23 cellular contexts compared by ENCODE assay signal in the genomic region with DNA sequence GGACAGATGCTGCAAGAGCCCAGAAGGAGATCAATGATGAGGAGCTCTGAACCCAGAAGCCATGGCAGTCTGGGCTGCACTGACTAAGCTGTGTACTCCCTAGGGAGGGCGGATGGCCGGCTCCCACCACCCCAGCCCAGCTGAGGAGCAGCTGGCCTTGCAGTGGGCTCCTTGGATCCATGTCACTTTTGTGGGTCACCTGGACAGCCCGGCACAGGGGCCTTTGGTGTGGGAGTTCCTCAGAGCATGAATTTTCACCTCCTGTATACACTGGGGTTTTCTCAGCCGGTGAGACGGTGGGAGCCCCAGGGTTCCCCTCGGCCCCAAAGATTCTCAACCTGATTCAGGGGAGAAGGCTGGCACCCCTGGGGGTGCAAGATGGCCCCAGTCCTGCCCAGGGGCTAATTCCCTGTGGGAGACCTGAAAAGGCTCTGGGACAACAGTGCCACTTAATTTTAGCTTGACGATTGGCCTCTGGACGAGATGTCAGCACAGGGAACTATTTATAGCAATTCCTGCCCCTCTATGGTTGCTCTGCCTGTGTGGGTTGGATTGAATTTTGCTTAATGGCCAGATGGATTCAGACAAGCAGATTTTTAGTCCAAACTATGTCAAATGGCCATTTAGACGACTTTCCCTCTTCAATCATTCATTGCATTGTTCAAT.
A peak's percentile ranks its signal among the peaks of the same experiment; 100 is the strongest.
DNase-seq lines count a peak whose midpoint lies in the region; ATAC-seq and TF ChIP-seq lines count a peak whose summit lies in the region.
"Had no signal": no experiment of that assay in that cellular context is flagged by ENCODE, and none has a peak within 500 bp of the region (broad histone marks: within the 10 kb centered on the region; RNA-seq: fewer than 3 reads in every experiment).

No MANE protein-coding gene starts in this region.

- CTCF ChIA-PET in activated CD4-positive, alpha-beta T cell treated with anti-CD3 and anti-CD28 coated beads for 36 hours (lab: Charles Lee): interaction anchor here (0.6 to 0.7 kb wide), 2 partner anchors 64 to 326 kb away, joined by 3 to 4 read pairs; no protein-coding TSS in a partner anchor

- POLR2A ChIA-PET in activated CD4-positive, alpha-beta T cell treated with anti-CD3 and anti-CD28 coated beads for 36 hours (lab: Charles Lee): no interaction called here

- no peaks in the 10 kb centered on the region for H3K9me3 Mint-ChIP-seq in chondrocyte (ENCODE audit: low read depth)
- H3K9me3 Mint-ChIP-seq in natural killer cell treated with Interleukin-12 subunit alpha and Interleukin-12 subunit beta and Interleukin-15 and Interleukin-18, amount 100 ng/mL, for 72 hours: no peaks in the 10 kb centered on the region
- no peaks in the 10 kb centered on the region for H3K9me3 Mint-ChIP-seq in activated CD4-positive, alpha-beta T cell treated with anti-CD3 and anti-CD28 coated beads for 36 hours (ENCODE audit: low read depth)
- H3K9me3 Mint-ChIP-seq: CD8-positive, alpha-beta T cell had no signal

- no peaks in the 10 kb centered on the region for H3K27me3 ChIP-seq in right cardiac atrium (ENCODE audit: control insufficient read depth, insufficient read depth)
- H3K27me3 ChIP-seq: BLaER1 treated with 17β-estradiol and CSF1 and Interleukin-3, amounts not matched to agents 10 nM and 100 nM; SJCRH30 had no signal

- H3K9me3 ChIP-seq in right cardiac atrium (ENCODE audit: control insufficient read depth, low read length): no peaks in the 10 kb centered on the region
- H3K9me3 ChIP-seq: A549; BLaER1 treated with 17β-estradiol and CSF1 and Interleukin-3, amounts not matched to agents 10 nM and 100 nM; HAP-1; SJCRH30 had no signal

- no peak overlapping the region for H3K4me3 Mint-ChIP-seq in chondrocyte (ENCODE audit: unreplicated experiment)
- no peak overlapping the region for H3K4me3 Mint-ChIP-seq in natural killer cell treated with Interleukin-12 subunit alpha and Interleukin-12 subunit beta and Interleukin-15 and Interleukin-18, amount 100 ng/mL, for 72 hours
- H3K4me3 Mint-ChIP-seq in activated CD4-positive, alpha-beta T cell treated with anti-CD3 and anti-CD28 coated beads for 36 hours: no peak overlapping the region
- H3K4me3 Mint-ChIP-seq: CD8-positive, alpha-beta T cell had no signal

- in situ Hi-C loops in GM13976 (cut with MboI; ENCODE audit: low sequenced_read_pairs, unreplicated experiment): no loop called here

- H3K27ac Mint-ChIP-seq in chondrocyte (ENCODE audit: unreplicated experiment): peak overlapping the region; percentile 47
- H3K27ac Mint-ChIP-seq in natural killer cell treated with Interleukin-12 subunit alpha and Interleukin-12 subunit beta and Interleukin-15 and Interleukin-18, amount 100 ng/mL, for 72 hours: no peak overlapping the region
- H3K27ac Mint-ChIP-seq in activated CD4-positive, alpha-beta T cell treated with anti-CD3 and anti-CD28 coated beads for 36 hours: no peak overlapping the region
- H3K27ac Mint-ChIP-seq: CD8-positive, alpha-beta T cell had no signal

- no peaks in the 10 kb centered on the region for H3K27me3 Mint-ChIP-seq in chondrocyte (ENCODE audit: low read depth)
- H3K27me3 Mint-ChIP-seq in natural killer cell treated with Interleukin-12 subunit alpha and Interleukin-12 subunit beta and Interleukin-15 and Interleukin-18, amount 100 ng/mL, for 72 hours: peaks cover 0 to 7% of the 10 kb centered on the region in 2 donors
- peaks cover 3% of the 10 kb centered on the region for H3K27me3 Mint-ChIP-seq in activated CD4-positive, alpha-beta T cell treated with anti-CD3 and anti-CD28 coated beads for 36 hours

- DNase-seq in GM13976 (ENCODE audit: low spot score) (peak; percentile 24), chondrocyte (ENCODE audit: low spot score) (no peak), right cardiac atrium (no peak), sciatic nerve (ENCODE audit: low spot score) (peak; percentile 51)
- DNase-seq in natural killer cell treated with Interleukin-12 subunit alpha and Interleukin-12 subunit beta and Interleukin-15 and Interleukin-18, amount 100 ng/mL, for 72 hours (ENCODE audit: low spot score): no peak
- no peak for DNase-seq in activated CD4-positive, alpha-beta T cell treated with anti-CD3 and anti-CD28 coated beads for 36 hours
- DNase-seq: Calu3; CD8-positive, alpha-beta T cell; DMS53; EL; MV-4-11; NCI-H1417; NCI-H187; NCI-H2227 treated with DMSO at 0.1 percent for 48 hours; NCI-H524; PC-3; RPMI8226; SJCRH30 had no signal

- no peak overlapping the region for H3K27ac ChIP-seq in right cardiac atrium (ENCODE audit: low read length)
- H3K27ac ChIP-seq: BLaER1 treated with 17β-estradiol and CSF1 and Interleukin-3, amounts not matched to agents 10 nM and 100 nM; SJCRH30 had no signal

- intact Hi-C loops in right cardiac atrium (cut with DNase I): no loop called here
- intact Hi-C loops in sciatic nerve (cut with DNase I): no loop called here
- intact Hi-C loops in activated CD4-positive, alpha-beta T cell treated with anti-CD3 and anti-CD28 coated beads for 36 hours (cut with DNase I, micrococcal nuclease): no loop called here

- H3K36me3 Mint-ChIP-seq in chondrocyte (ENCODE audit: low read depth): no peaks in the 10 kb centered on the region
- H3K36me3 Mint-ChIP-seq in natural killer cell treated with Interleukin-12 subunit alpha and Interleukin-12 subunit beta and Interleukin-15 and Interleukin-18, amount 100 ng/mL, for 72 hours: no peaks in the 10 kb centered on the region
- H3K36me3 Mint-ChIP-seq in activated CD4-positive, alpha-beta T cell treated with anti-CD3 and anti-CD28 coated beads for 36 hours (ENCODE audit: low read depth): no peaks in the 10 kb centered on the region
- H3K36me3 Mint-ChIP-seq: CD8-positive, alpha-beta T cell had no signal

- H3K4me3 ChIP-seq in right cardiac atrium (ENCODE audit: low read length): no peak overlapping the region
- H3K4me3 ChIP-seq: A549; BLaER1 treated with 17β-estradiol and CSF1 and Interleukin-3, amounts not matched to agents 10 nM and 100 nM; GM12878; HAP-1; SJCRH30 had no signal

- ATAC-seq in right cardiac atrium (peak; percentile 38 to 47), sciatic nerve (no peak), HG02885 (IDR thresholded peaks at IDR 0.05; ENCODE audit: poor library complexity, unreplicated experiment) (no peak)
- ATAC-seq in natural killer cell treated with Interleukin-12 subunit alpha and Interleukin-12 subunit beta and Interleukin-15 and Interleukin-18, amount 100 ng/mL, for 72 hours: no peak
- no peak for ATAC-seq in activated CD4-positive, alpha-beta T cell treated with anti-CD3 and anti-CD28 coated beads for 36 hours
- ATAC-seq: A549; CD8-positive, alpha-beta T cell; GM12878; PC-3 had no signal

- 70% methylated on average over 9 of the region's 9 CpGs for WGBS in right cardiac atrium

- TF ChIP-seq CTCF in GM13976 (IDR thresholded peaks at IDR 0.05; ENCODE audit: borderline replicate concordance, control extremely low read depth, extremely low read depth, insufficient read depth, missing control alignments) (no peak), chondrocyte (IDR thresholded peaks at IDR 0.05) (no peak)

- H3K4me1 Mint-ChIP-seq in chondrocyte (ENCODE audit: low read depth): peaks cover 11% of the 10 kb centered on the region
- no peaks in the 10 kb centered on the region for H3K4me1 Mint-ChIP-seq in natural killer cell treated with Interleukin-12 subunit alpha and Interleukin-12 subunit beta and Interleukin-15 and Interleukin-18, amount 100 ng/mL, for 72 hours (ENCODE audit: low read depth in 2 of 2)
- H3K4me1 Mint-ChIP-seq in activated CD4-positive, alpha-beta T cell treated with anti-CD3 and anti-CD28 coated beads for 36 hours: no peaks in the 10 kb centered on the region

- no peaks in the 10 kb centered on the region for H3K4me1 ChIP-seq in right cardiac atrium (ENCODE audit: control insufficient read depth, insufficient read depth, low read length)
- H3K4me1 ChIP-seq: A549, HAP-1, SJCRH30 had no signal

Comparison
In these comparisons a context has a peak if more than half of its experiments do, and no peak if none do; other contexts are left out.
1. DNase-seq: peak in GM13976 (single experiment) and sciatic nerve (single experiment); none in chondrocyte (single experiment), right cardiac atrium (0 of 3), natural killer cell treated with Interleukin-12 subunit alpha and Interleukin-12 subunit beta and Interleukin-15 and Interleukin-18, amount 100 ng/mL, for 72 hours (single experiment) and activated CD4-positive, alpha-beta T cell treated with anti-CD3 and anti-CD28 coated beads for 36 hours (single experiment).
2. ATAC-seq: peak in right cardiac atrium (2 of 2); none in sciatic nerve (single experiment), natural killer cell treated with Interleukin-12 subunit alpha and Interleukin-12 subunit beta and Interleukin-15 and Interleukin-18, amount 100 ng/mL, for 72 hours (0 of 2), HG02885 (single experiment) and activated CD4-positive, alpha-beta T cell treated with anti-CD3 and anti-CD28 coated beads for 36 hours (single experiment).